ENCODE assay signal across 1 cellular context in genomic region chr4:182880387-182881356, GRCh38.
A peak's percentile ranks its signal among the peaks of the same experiment; 100 is the strongest.
TF ChIP-seq lines count a peak whose summit lies in the region.

No MANE protein-coding gene starts in this region.

TF ChIP-seq in HepG2, 621 proteins besides CTCF, POLR2A, EP300 and RAD21 (continued from another document and continues in another):
- TF ChIP-seq AHDC1 (CRISPR knock-in tag; IDR thresholded peaks at IDR 0.05; ENCODE audit: borderline replicate concordance) (peak; percentile 79), KLF16 (CRISPR knock-in tag; IDR thresholded peaks at IDR 0.05) (peak in 1 of 2 experiments; percentile 69; a peak in 2 of 4 replicates), NFKBIZ (CRISPR knock-in tag; IDR thresholded peaks at IDR 0.05) (no peak), KDM1A (CRISPR knock-in tag; IDR thresholded peaks at IDR 0.05) (no peak), ADNP (CRISPR knock-in tag; IDR thresholded peaks at IDR 0.05) (no peak), IRX3 (CRISPR knock-in tag; IDR thresholded peaks at IDR 0.05; ENCODE audit: borderline replicate concordance, low read depth) (0 out of 2 replicates have a peak, but pooled peaks have one; percentile 59), ZNF337 (CRISPR knock-in tag; IDR thresholded peaks at IDR 0.05; ENCODE audit: borderline replicate concordance, low read depth) (0 out of 2 replicates have a peak, but pooled peaks have one; percentile 54), ZNF639 (CRISPR knock-in tag; conservative IDR thresholded peaks at IDR 0.05) (no peak), HMG20B (CRISPR knock-in tag; conservative IDR thresholded peaks at IDR 0.05) (no peak; the same call in 1 of the 2 replicates), JUN (CRISPR knock-in tag; IDR thresholded peaks at IDR 0.05) (peak; percentile 67; the same call in 1 of the 2 replicates), CENPBD1 (CRISPR knock-in tag; IDR thresholded peaks at IDR 0.05; ENCODE audit: borderline replicate concordance, low read depth) (no peak), ARNT2 (CRISPR knock-in tag; IDR thresholded peaks at IDR 0.05; ENCODE audit: low read depth) (no peak), HIC2 (CRISPR knock-in tag; IDR thresholded peaks at IDR 0.05; ENCODE audit: low read depth) (no peak), MZF1 (CRISPR knock-in tag; IDR thresholded peaks at IDR 0.05; ENCODE audit: borderline replicate concordance) (no peak), ZFYVE20 (CRISPR knock-in tag; IDR thresholded peaks at IDR 0.05; ENCODE audit: borderline replicate concordance, low read depth) (no peak), ZMYM4 (CRISPR knock-in tag; IDR thresholded peaks at IDR 0.05) (peak; percentile 81), THAP11 (CRISPR knock-in tag; IDR thresholded peaks at IDR 0.05) (peak; percentile 38), ZGPAT (CRISPR knock-in tag; IDR thresholded peaks at IDR 0.05) (peak; percentile 79; the same call in 1 of the 2 replicates), TBL1XR1 (IDR thresholded peaks at IDR 0.05; ENCODE audit: borderline replicate concordance, low read length, partially characterized antibody) (no peak), SMAD1 (CRISPR knock-in tag; IDR thresholded peaks at IDR 0.05; ENCODE audit: borderline replicate concordance, low read depth) (no peak), NR1H2 (CRISPR knock-in tag; IDR thresholded peaks at IDR 0.05; ENCODE audit: borderline replicate concordance, low read depth) (no peak), CREM (IDR thresholded peaks at IDR 0.05) (peak; percentile 36; the same call in 1 of the 2 replicates), CREM (CRISPR knock-in tag; IDR thresholded peaks at IDR 0.05) (no peak), ISX (CRISPR knock-in tag; conservative IDR thresholded peaks at IDR 0.05) (no peak), ZBTB46 (CRISPR knock-in tag; IDR thresholded peaks at IDR 0.05; ENCODE audit: borderline replicate concordance) (no peak), ZNF430 (CRISPR knock-in tag; IDR thresholded peaks at IDR 0.05) (peak; percentile 93; the same call in 1 of the 2 replicates), SP140L (CRISPR knock-in tag; IDR thresholded peaks at IDR 0.05; ENCODE audit: borderline replicate concordance) (0 out of 2 replicates have a peak, but pooled peaks have one; percentile 52), ZNF577 (CRISPR knock-in tag; IDR thresholded peaks at IDR 0.05; ENCODE audit: borderline replicate concordance, low read depth) (no peak), MEIS1 (CRISPR knock-in tag; IDR thresholded peaks at IDR 0.05; ENCODE audit: borderline replicate concordance) (peak; percentile 70; the same call in 1 of the 2 replicates), PAX8 (CRISPR knock-in tag; IDR thresholded peaks at IDR 0.05; ENCODE audit: borderline replicate concordance) (no peak), ZNF331 (CRISPR knock-in tag; IDR thresholded peaks at IDR 0.05) (peak; percentile 89), ZNF547 (CRISPR knock-in tag; IDR thresholded peaks at IDR 0.05) (peak; percentile 91), ZBTB7A (CRISPR knock-in tag; IDR thresholded peaks at IDR 0.05) (peak; percentile 92; the same call in 1 of the 2 replicates), PRPF4 (IDR thresholded peaks at IDR 0.05; ENCODE audit: low read depth, low read length, poor library complexity, severe bottlenecking) (no peak), ZSCAN22 (CRISPR knock-in tag; IDR thresholded peaks at IDR 0.05) (no peak), ZNF276 (CRISPR knock-in tag; IDR thresholded peaks at IDR 0.05; ENCODE audit: low read depth) (peak; percentile 67; the same call in 1 of the 2 replicates), TBP (CRISPR knock-in tag; IDR thresholded peaks at IDR 0.05) (no peak), REXO4 (CRISPR knock-in tag; IDR thresholded peaks at IDR 0.05; ENCODE audit: borderline replicate concordance) (no peak), ZNF30 (CRISPR knock-in tag; IDR thresholded peaks at IDR 0.05) (0 out of 2 replicates have a peak, but pooled peaks have one; percentile 48), ZNF138 (CRISPR knock-in tag; IDR thresholded peaks at IDR 0.05; ENCODE audit: low read depth) (peak; percentile 56; the same call in 1 of the 2 replicates), DMTF1 (CRISPR knock-in tag; IDR thresholded peaks at IDR 0.05) (no peak), RBAK (CRISPR knock-in tag; IDR thresholded peaks at IDR 0.05) (no peak), HHEX (CRISPR knock-in tag; IDR thresholded peaks at IDR 0.05) (no peak), GATA4 (IDR thresholded peaks at IDR 0.05; ENCODE audit: borderline replicate concordance, low read depth) (no peak), PCBP1 (IDR thresholded peaks at IDR 0.05; ENCODE audit: borderline replicate concordance, low read depth, low read length) (no peak)
